In genomic region chr14:106493962-106494823, GRCh38 we compare ENCODE assay signal across 15 cellular contexts.
DNase-seq lines count a peak whose midpoint lies in the region; ATAC-seq and TF ChIP-seq lines count a peak whose summit lies in the region.
"Had no signal": no experiment of that assay in that cellular context is flagged by ENCODE, and none has a peak within 500 bp of the region (broad histone marks: within the 10 kb centered on the region; RNA-seq: fewer than 3 reads in every experiment).

No MANE protein-coding gene starts in this region.

- H3K27ac ChIP-seq in BLaER1 treated with 17β-estradiol and CSF1 and Interleukin-3, amounts not matched to agents 10 nM and 100 nM: no peak overlapping the region
- H3K27ac ChIP-seq in DOHH2 (ENCODE audit: low read depth, low read length): no peak overlapping the region
- peak overlapping the region; percentile 8 for H3K27ac ChIP-seq in naive thymus-derived CD4-positive, alpha-beta T cell (ENCODE audit: low read depth, low read length)
- H3K27ac ChIP-seq: C4-2B, colonic mucosa, esophagus muscularis mucosa had no signal

- no peaks in the 10 kb centered on the region for H3K27me3 ChIP-seq in BLaER1 treated with 17β-estradiol and CSF1 and Interleukin-3, amounts not matched to agents 10 nM and 100 nM
- peaks cover 4% of the 10 kb centered on the region; the same call in 1 of the 2 replicates for H3K27me3 ChIP-seq in DOHH2 (ENCODE audit: control insufficient read depth, low read length)
- no peaks in the 10 kb centered on the region for H3K27me3 ChIP-seq in naive thymus-derived CD4-positive, alpha-beta T cell (ENCODE audit: control insufficient read depth in 2 of 2, insufficient read depth in 2 of 2, low read length in 2 of 2)
- H3K27me3 ChIP-seq: colonic mucosa had no signal

- no peaks in the 10 kb centered on the region for H3F3A ChIP-seq in DOHH2 (ENCODE audit: control insufficient read depth, insufficient read depth)

- no peaks in the 10 kb centered on the region for H3K36me3 Mint-ChIP-seq in activated CD8-positive, alpha-beta T cell treated with anti-CD3 and anti-CD28 coated beads, Interleukin-2, amount 10 ng/mL, durations not matched to agents 7 days and 5 days (ENCODE audit: low read depth)
- peaks cover 0 to 4% (median 0%) of the 10 kb centered on the region in 5 donors for H3K36me3 Mint-ChIP-seq in naive thymus-derived CD4-positive, alpha-beta T cell

- H3K9me3 ChIP-seq in BLaER1 treated with 17β-estradiol and CSF1 and Interleukin-3, amounts not matched to agents 10 nM and 100 nM (replicated peaks in 1 of 11): peaks cover 0 to 6% (median 3%) of the 10 kb centered on the region in 11 experiments; a peak in 4 of 22 replicates
- H3K9me3 ChIP-seq in DOHH2 (ENCODE audit: control insufficient read depth, insufficient read depth, low read length): no peaks in the 10 kb centered on the region
- no peaks in the 10 kb centered on the region for H3K9me3 ChIP-seq in naive thymus-derived CD4-positive, alpha-beta T cell (ENCODE audit: control insufficient read depth in 2 of 3, low read length in 3 of 3)
- H3K9me3 ChIP-seq: colonic mucosa had no signal

- H3K9me2 ChIP-seq in DOHH2 (replicated peaks; ENCODE audit: control insufficient read depth, low read length): no peaks in the 10 kb centered on the region

- peaks cover 18% of the 10 kb centered on the region for H3K4me1 Mint-ChIP-seq in activated CD8-positive, alpha-beta T cell treated with anti-CD3 and anti-CD28 coated beads, Interleukin-2, amount 10 ng/mL, durations not matched to agents 7 days and 5 days (ENCODE audit: low read depth)
- H3K4me1 Mint-ChIP-seq in naive thymus-derived CD4-positive, alpha-beta T cell: peaks cover 6 to 18% (median 15%) of the 10 kb centered on the region in 7 donors

- H3K9ac ChIP-seq in BLaER1 treated with 17β-estradiol and CSF1 and Interleukin-3, amounts not matched to agents 10 nM and 100 nM: no peak overlapping the region

- peak overlapping the region in 2 of 10 experiments; percentile 24 to 28; a peak in 2 of 20 replicates for H3K4me3 ChIP-seq in BLaER1 treated with 17β-estradiol and CSF1 and Interleukin-3, amounts not matched to agents 10 nM and 100 nM
- H3K4me3 ChIP-seq in DOHH2 (ENCODE audit: low read length): peak overlapping the region; percentile 41
- H3K4me3 ChIP-seq in naive thymus-derived CD4-positive, alpha-beta T cell (ENCODE audit: low read length): peak overlapping the region; percentile 28
- H3K4me3 ChIP-seq: colonic mucosa, esophagus muscularis mucosa had no signal

- H3K4me3 Mint-ChIP-seq in activated CD8-positive, alpha-beta T cell treated with anti-CD3 and anti-CD28 coated beads, Interleukin-2, amount 10 ng/mL, durations not matched to agents 7 days and 5 days: peak overlapping the region; percentile 67
- H3K4me3 Mint-ChIP-seq in naive thymus-derived CD4-positive, alpha-beta T cell: peak overlapping the region; percentile 74 to 90 (median 84)

- H3K9me3 Mint-ChIP-seq in activated CD8-positive, alpha-beta T cell treated with anti-CD3 and anti-CD28 coated beads, Interleukin-2, amount 10 ng/mL, durations not matched to agents 7 days and 5 days (ENCODE audit: insufficient read depth): no peaks in the 10 kb centered on the region
- H3K9me3 Mint-ChIP-seq in naive thymus-derived CD4-positive, alpha-beta T cell: peaks cover 0 to 6% (median 3%) of the 10 kb centered on the region in 11 donors

- H3K79me2 ChIP-seq in DOHH2 (ENCODE audit: control insufficient read depth, low read length): no peaks in the 10 kb centered on the region

- H3K27me3 Mint-ChIP-seq in activated CD8-positive, alpha-beta T cell treated with anti-CD3 and anti-CD28 coated beads, Interleukin-2, amount 10 ng/mL, durations not matched to agents 7 days and 5 days (ENCODE audit: low read depth): peaks cover 10% of the 10 kb centered on the region
- H3K27me3 Mint-ChIP-seq in naive thymus-derived CD4-positive, alpha-beta T cell: peaks cover 0 to 10% (median 0%) of the 10 kb centered on the region in 5 donors

- peak overlapping the region; percentile 23 to 77 (median 50); a peak in 18 of 22 replicates for H3K4me2 ChIP-seq in BLaER1 treated with 17β-estradiol and CSF1 and Interleukin-3, amounts not matched to agents 10 nM and 100 nM
- peak overlapping the region; percentile 54 for H3K4me2 ChIP-seq in DOHH2 (ENCODE audit: low read length)

- POLR2A ChIA-PET in activated CD8-positive, alpha-beta T cell treated with anti-CD3 and anti-CD28 coated beads, Interleukin-2, amount 10 ng/mL, durations not matched to agents 7 days and 5 days (lab: Charles Lee): interaction anchor here (0.9 kb wide), 1 partner anchor 13 kb away, joined by 3 read pairs; no protein-coding TSS in a partner anchor
- POLR2A ChIA-PET in naive thymus-derived CD4-positive, alpha-beta T cell (lab: Charles Lee): interaction anchor here (1.5 kb wide), 1 partner anchor 14 kb away, joined by 5 read pairs; no protein-coding TSS in a partner anchor

- intact Hi-C loops in naive thymus-derived CD4-positive, alpha-beta T cell (cut with micrococcal nuclease): loop anchor here in 1 of 2 donors (2.0 kb wide), 1 partner anchor 17 kb away; no protein-coding TSS in a partner anchor

- no peak for DNase-seq in activated CD8-positive, alpha-beta T cell treated with anti-CD3 and anti-CD28 coated beads, Interleukin-2, amount 10 ng/mL, durations not matched to agents 7 days and 5 days
- no peak for DNase-seq in naive thymus-derived CD4-positive, alpha-beta T cell
- DNase-seq in NK-92 (lab: John Stamatoyannopoulos, UW; ENCODE audit: unreplicated experiment): no peak
- DNase-seq in NCI-H2196 (lab: John Stamatoyannopoulos, UW; ENCODE audit: unreplicated experiment): no peak
- DNase-seq: amniotic stem cell, colonic mucosa, heart left ventricle, kidney glomerular epithelial cell, NCI-H2029, posterior cingulate gyrus had no signal

- TF ChIP-seq CTCF in DOHH2 (IDR thresholded peaks at IDR 0.05; ENCODE audit: low read depth, low read length, poor library complexity, severe bottlenecking): no peak

- peak; percentile 36 for ATAC-seq in activated CD8-positive, alpha-beta T cell treated with anti-CD3 and anti-CD28 coated beads, Interleukin-2, amount 10 ng/mL, durations not matched to agents 7 days and 5 days
- ATAC-seq in naive thymus-derived CD4-positive, alpha-beta T cell: peak; percentile 36
- ATAC-seq in SK-N-SH treated with all-trans-retinoic acid at 6 μM for 48 hours: no peak
- ATAC-seq: heart left ventricle had no signal

- CTCF ChIA-PET in activated CD8-positive, alpha-beta T cell treated with anti-CD3 and anti-CD28 coated beads, Interleukin-2, amount 10 ng/mL, durations not matched to agents 7 days and 5 days (lab: Charles Lee): interaction anchor here (0.5 to 9.0 kb wide), 17 partner anchors 14 to 346 kb away, joined by 3 to 108 read pairs (median 3); no protein-coding TSS in a partner anchor
- CTCF ChIA-PET in naive thymus-derived CD4-positive, alpha-beta T cell (lab: Charles Lee): interaction anchor here (1.1 to 1.9 kb wide), 4 partner anchors 15 to 74 kb away, joined by 3 to 9 read pairs (median 3); no protein-coding TSS in a partner anchor

- H3K36me3 ChIP-seq in BLaER1 treated with 17β-estradiol and CSF1 and Interleukin-3, amounts not matched to agents 10 nM and 100 nM: no peaks in the 10 kb centered on the region
- H3K36me3 ChIP-seq in DOHH2 (ENCODE audit: control insufficient read depth, low read length): no peaks in the 10 kb centered on the region
- no peaks in the 10 kb centered on the region for H3K36me3 ChIP-seq in naive thymus-derived CD4-positive, alpha-beta T cell (ENCODE audit: control insufficient read depth in 2 of 3, insufficient read depth in 3 of 3, low read length in 3 of 3)
- H3K36me3 ChIP-seq: colonic mucosa, esophagus muscularis mucosa, heart left ventricle had no signal

- peak overlapping the region; percentile 26 for H3K27ac Mint-ChIP-seq in activated CD8-positive, alpha-beta T cell treated with anti-CD3 and anti-CD28 coated beads, Interleukin-2, amount 10 ng/mL, durations not matched to agents 7 days and 5 days
- peak overlapping the region in 8 of 9 donors; percentile 50 to 84 (median 76) for H3K27ac Mint-ChIP-seq in naive thymus-derived CD4-positive, alpha-beta T cell

- H4K20me1 ChIP-seq in BLaER1 treated with 17β-estradiol and CSF1 and Interleukin-3, amounts not matched to agents 10 nM and 100 nM: no peaks in the 10 kb centered on the region
- H4K20me1 ChIP-seq in DOHH2 (ENCODE audit: control insufficient read depth, insufficient read depth, low read depth, low read length): no peaks in the 10 kb centered on the region

- H3K4me1 ChIP-seq in BLaER1 treated with 17β-estradiol and CSF1 and Interleukin-3, amounts not matched to agents 10 nM and 100 nM: peaks cover 0 to 10% (median 2%) of the 10 kb centered on the region in 10 experiments; a peak in 7 of 20 replicates
- H3K4me1 ChIP-seq in DOHH2 (ENCODE audit: control insufficient read depth, low read length): peaks cover 9% of the 10 kb centered on the region
- no peaks in the 10 kb centered on the region for H3K4me1 ChIP-seq in naive thymus-derived CD4-positive, alpha-beta T cell (ENCODE audit: control insufficient read depth in 2 of 2, insufficient read depth in 2 of 2, low read length in 2 of 2)
- H3K4me1 ChIP-seq: colonic mucosa, esophagus muscularis mucosa had no signal

TF ChIP-seq in SK-N-SH treated with all-trans-retinoic acid at 6 μM for 48 hours, 23 proteins besides CTCF, POLR2A, EP300 and RAD21 (continues in another document):
- TF ChIP-seq, protein P1, sequence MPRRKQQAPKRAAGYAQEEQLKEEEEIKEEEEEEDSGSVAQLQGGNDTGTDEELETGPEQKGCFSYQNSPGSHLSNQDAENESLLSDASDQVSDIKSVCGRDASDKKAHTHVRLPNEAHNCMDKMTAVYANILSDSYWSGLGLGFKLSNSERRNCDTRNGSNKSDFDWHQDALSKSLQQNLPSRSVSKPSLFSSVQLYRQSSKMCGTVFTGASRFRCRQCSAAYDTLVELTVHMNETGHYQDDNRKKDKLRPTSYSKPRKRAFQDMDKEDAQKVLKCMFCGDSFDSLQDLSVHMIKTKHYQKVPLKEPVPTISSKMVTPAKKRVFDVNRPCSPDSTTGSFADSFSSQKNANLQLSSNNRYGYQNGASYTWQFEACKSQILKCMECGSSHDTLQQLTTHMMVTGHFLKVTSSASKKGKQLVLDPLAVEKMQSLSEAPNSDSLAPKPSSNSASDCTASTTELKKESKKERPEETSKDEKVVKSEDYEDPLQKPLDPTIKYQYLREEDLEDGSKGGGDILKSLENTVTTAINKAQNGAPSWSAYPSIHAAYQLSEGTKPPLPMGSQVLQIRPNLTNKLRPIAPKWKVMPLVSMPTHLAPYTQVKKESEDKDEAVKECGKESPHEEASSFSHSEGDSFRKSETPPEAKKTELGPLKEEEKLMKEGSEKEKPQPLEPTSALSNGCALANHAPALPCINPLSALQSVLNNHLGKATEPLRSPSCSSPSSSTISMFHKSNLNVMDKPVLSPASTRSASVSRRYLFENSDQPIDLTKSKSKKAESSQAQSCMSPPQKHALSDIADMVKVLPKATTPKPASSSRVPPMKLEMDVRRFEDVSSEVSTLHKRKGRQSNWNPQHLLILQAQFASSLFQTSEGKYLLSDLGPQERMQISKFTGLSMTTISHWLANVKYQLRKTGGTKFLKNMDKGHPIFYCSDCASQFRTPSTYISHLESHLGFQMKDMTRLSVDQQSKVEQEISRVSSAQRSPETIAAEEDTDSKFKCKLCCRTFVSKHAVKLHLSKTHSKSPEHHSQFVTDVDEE (CRISPR knock-in tag; IDR thresholded peaks at IDR 0.05): no peak
